Comparison of ENCODE assay signal across 1 cellular context in the genomic region with DNA sequence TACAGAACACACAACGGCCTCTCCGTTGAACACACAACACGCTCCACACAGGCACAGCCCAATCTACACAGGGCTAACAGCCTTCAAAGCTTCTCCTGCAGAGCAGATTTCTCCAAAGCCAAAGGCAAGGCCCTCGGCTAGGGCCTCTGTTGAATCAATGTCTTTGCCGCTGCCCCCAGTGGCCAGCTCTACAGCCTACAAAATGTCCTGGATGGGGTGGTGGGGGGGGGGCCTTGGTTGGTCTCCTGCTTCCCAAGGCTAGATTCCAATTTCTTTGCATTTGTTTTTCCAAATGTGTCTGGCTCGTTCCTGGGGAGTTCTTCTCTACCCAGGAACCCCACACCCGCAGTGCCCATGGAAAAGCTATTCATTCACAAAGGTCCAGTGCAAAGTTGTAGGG.
TF ChIP-seq lines count a peak whose summit lies in the region.

No MANE protein-coding gene starts in this region.

TF ChIP-seq in K562, 482 proteins besides CTCF, POLR2A, EP300 and RAD21 (continued from another document):
- TF ChIP-seq, protein P1, sequence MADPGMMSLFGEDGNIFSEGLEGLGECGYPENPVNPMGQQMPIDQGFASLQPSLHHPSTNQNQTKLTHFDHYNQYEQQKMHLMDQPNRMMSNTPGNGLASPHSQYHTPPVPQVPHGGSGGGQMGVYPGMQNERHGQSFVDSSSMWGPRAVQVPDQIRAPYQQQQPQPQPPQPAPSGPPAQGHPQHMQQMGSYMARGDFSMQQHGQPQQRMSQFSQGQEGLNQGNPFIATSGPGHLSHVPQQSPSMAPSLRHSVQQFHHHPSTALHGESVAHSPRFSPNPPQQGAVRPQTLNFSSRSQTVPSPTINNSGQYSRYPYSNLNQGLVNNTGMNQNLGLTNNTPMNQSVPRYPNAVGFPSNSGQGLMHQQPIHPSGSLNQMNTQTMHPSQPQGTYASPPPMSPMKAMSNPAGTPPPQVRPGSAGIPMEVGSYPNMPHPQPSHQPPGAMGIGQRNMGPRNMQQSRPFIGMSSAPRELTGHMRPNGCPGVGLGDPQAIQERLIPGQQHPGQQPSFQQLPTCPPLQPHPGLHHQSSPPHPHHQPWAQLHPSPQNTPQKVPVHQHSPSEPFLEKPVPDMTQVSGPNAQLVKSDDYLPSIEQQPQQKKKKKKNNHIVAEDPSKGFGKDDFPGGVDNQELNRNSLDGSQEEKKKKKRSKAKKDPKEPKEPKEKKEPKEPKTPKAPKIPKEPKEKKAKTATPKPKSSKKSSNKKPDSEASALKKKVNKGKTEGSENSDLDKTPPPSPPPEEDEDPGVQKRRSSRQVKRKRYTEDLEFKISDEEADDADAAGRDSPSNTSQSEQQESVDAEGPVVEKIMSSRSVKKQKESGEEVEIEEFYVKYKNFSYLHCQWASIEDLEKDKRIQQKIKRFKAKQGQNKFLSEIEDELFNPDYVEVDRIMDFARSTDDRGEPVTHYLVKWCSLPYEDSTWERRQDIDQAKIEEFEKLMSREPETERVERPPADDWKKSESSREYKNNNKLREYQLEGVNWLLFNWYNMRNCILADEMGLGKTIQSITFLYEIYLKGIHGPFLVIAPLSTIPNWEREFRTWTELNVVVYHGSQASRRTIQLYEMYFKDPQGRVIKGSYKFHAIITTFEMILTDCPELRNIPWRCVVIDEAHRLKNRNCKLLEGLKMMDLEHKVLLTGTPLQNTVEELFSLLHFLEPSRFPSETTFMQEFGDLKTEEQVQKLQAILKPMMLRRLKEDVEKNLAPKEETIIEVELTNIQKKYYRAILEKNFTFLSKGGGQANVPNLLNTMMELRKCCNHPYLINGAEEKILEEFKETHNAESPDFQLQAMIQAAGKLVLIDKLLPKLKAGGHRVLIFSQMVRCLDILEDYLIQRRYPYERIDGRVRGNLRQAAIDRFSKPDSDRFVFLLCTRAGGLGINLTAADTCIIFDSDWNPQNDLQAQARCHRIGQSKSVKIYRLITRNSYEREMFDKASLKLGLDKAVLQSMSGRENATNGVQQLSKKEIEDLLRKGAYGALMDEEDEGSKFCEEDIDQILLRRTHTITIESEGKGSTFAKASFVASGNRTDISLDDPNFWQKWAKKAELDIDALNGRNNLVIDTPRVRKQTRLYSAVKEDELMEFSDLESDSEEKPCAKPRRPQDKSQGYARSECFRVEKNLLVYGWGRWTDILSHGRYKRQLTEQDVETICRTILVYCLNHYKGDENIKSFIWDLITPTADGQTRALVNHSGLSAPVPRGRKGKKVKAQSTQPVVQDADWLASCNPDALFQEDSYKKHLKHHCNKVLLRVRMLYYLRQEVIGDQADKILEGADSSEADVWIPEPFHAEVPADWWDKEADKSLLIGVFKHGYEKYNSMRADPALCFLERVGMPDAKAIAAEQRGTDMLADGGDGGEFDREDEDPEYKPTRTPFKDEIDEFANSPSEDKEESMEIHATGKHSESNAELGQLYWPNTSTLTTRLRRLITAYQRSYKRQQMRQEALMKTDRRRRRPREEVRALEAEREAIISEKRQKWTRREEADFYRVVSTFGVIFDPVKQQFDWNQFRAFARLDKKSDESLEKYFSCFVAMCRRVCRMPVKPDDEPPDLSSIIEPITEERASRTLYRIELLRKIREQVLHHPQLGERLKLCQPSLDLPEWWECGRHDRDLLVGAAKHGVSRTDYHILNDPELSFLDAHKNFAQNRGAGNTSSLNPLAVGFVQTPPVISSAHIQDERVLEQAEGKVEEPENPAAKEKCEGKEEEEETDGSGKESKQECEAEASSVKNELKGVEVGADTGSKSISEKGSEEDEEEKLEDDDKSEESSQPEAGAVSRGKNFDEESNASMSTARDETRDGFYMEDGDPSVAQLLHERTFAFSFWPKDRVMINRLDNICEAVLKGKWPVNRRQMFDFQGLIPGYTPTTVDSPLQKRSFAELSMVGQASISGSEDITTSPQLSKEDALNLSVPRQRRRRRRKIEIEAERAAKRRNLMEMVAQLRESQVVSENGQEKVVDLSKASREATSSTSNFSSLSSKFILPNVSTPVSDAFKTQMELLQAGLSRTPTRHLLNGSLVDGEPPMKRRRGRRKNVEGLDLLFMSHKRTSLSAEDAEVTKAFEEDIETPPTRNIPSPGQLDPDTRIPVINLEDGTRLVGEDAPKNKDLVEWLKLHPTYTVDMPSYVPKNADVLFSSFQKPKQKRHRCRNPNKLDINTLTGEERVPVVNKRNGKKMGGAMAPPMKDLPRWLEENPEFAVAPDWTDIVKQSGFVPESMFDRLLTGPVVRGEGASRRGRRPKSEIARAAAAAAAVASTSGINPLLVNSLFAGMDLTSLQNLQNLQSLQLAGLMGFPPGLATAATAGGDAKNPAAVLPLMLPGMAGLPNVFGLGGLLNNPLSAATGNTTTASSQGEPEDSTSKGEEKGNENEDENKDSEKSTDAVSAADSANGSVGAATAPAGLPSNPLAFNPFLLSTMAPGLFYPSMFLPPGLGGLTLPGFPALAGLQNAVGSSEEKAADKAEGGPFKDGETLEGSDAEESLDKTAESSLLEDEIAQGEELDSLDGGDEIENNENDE (IDR thresholded peaks at IDR 0.05; ENCODE audit: low read depth, low read length) = no peak
- TF ChIP-seq, protein P2, sequence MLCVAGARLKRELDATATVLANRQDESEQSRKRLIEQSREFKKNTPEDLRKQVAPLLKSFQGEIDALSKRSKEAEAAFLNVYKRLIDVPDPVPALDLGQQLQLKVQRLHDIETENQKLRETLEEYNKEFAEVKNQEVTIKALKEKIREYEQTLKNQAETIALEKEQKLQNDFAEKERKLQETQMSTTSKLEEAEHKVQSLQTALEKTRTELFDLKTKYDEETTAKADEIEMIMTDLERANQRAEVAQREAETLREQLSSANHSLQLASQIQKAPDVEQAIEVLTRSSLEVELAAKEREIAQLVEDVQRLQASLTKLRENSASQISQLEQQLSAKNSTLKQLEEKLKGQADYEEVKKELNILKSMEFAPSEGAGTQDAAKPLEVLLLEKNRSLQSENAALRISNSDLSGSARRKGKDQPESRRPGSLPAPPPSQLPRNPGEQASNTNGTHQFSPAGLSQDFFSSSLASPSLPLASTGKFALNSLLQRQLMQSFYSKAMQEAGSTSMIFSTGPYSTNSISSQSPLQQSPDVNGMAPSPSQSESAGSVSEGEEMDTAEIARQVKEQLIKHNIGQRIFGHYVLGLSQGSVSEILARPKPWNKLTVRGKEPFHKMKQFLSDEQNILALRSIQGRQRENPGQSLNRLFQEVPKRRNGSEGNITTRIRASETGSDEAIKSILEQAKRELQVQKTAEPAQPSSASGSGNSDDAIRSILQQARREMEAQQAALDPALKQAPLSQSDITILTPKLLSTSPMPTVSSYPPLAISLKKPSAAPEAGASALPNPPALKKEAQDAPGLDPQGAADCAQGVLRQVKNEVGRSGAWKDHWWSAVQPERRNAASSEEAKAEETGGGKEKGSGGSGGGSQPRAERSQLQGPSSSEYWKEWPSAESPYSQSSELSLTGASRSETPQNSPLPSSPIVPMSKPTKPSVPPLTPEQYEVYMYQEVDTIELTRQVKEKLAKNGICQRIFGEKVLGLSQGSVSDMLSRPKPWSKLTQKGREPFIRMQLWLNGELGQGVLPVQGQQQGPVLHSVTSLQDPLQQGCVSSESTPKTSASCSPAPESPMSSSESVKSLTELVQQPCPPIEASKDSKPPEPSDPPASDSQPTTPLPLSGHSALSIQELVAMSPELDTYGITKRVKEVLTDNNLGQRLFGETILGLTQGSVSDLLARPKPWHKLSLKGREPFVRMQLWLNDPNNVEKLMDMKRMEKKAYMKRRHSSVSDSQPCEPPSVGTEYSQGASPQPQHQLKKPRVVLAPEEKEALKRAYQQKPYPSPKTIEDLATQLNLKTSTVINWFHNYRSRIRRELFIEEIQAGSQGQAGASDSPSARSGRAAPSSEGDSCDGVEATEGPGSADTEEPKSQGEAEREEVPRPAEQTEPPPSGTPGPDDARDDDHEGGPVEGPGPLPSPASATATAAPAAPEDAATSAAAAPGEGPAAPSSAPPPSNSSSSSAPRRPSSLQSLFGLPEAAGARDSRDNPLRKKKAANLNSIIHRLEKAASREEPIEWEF (CRISPR knock-in tag; IDR thresholded peaks at IDR 0.05) = no peak
- TF ChIP-seq, protein P3, sequence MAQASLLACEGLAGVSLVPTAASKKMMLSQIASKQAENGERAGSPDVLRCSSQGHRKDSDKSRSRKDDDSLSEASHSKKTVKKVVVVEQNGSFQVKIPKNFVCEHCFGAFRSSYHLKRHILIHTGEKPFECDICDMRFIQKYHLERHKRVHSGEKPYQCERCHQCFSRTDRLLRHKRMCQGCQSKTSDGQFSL (CRISPR knock-in tag; IDR thresholded peaks at IDR 0.05) = no peak
- TF ChIP-seq, protein P3 (tag; IDR thresholded peaks at IDR 0.05) = no peak
- TF ChIP-seq STAT5A (IDR thresholded peaks at IDR 0.05; ENCODE audit: borderline replicate concordance, low read length) (no peak), CHD1 (IDR thresholded peaks at IDR 0.05; ENCODE audit: low read length) (no peak), NR4A1 (CRISPR knock-in tag; IDR thresholded peaks at IDR 0.05) (no peak), NR4A1 (tag; IDR thresholded peaks at IDR 0.05) (no peak), RNF2 (IDR thresholded peaks at IDR 0.05) (no peak), MCM7 (IDR thresholded peaks at IDR 0.05) (no peak), IFI16 (CRISPR knock-in tag; IDR thresholded peaks at IDR 0.05) (no peak), ZNF717 (CRISPR knock-in tag; IDR thresholded peaks at IDR 0.05) (no peak), BRD9 (IDR thresholded peaks at IDR 0.05; ENCODE audit: low read depth, partially characterized antibody) (no peak)
TF ChIP-seq in K562: peak in this region for 0.
